ENCODE assay signal across 1 cellular context in genomic region chr22:41912338-41913039, GRCh38.
TF ChIP-seq lines count a peak whose summit lies in the region.

No MANE protein-coding gene starts in this region.

TF ChIP-seq in K562, 482 proteins besides CTCF, POLR2A, EP300 and RAD21:
- TF ChIP-seq ZNF24 (IDR thresholded peaks at IDR 0.05) (no peak), ZMIZ1 (IDR thresholded peaks at IDR 0.05; ENCODE audit: low read depth in 2 of 2, low read length in 2 of 2) (no peak), FOXK1 (CRISPR knock-in tag; IDR thresholded peaks at IDR 0.05; ENCODE audit: borderline replicate concordance) (no peak), MXI1 (IDR thresholded peaks at IDR 0.05; ENCODE audit: low read depth, low read length) (no peak), EHMT2 (IDR thresholded peaks at IDR 0.05) (no peak), NFIC (IDR thresholded peaks at IDR 0.05) (no peak), ZNF764 (CRISPR knock-in tag; IDR thresholded peaks at IDR 0.05; ENCODE audit: low read depth) (no peak), MIER1 (IDR thresholded peaks at IDR 0.05; ENCODE audit: low read depth) (no peak), IRF1 (CRISPR knock-in tag; IDR thresholded peaks at IDR 0.05; ENCODE audit: borderline replicate concordance) (no peak), SMARCE1 (IDR thresholded peaks at IDR 0.05) (no peak), ZFPM2 (CRISPR knock-in tag; IDR thresholded peaks at IDR 0.05) (no peak), ZFP91 (CRISPR knock-in tag; IDR thresholded peaks at IDR 0.05) (no peak), ZNF592 (IDR thresholded peaks at IDR 0.05) (no peak), RCOR1 (IDR thresholded peaks at IDR 0.05; ENCODE audit: borderline replicate concordance in 1 of 2, low read depth in 2 of 2, low read length in 2 of 2) (no peak), ZNF274 (IDR thresholded peaks at IDR 0.05; ENCODE audit: borderline replicate concordance, low read depth, low read length) (no peak), ATF6 (CRISPR knock-in tag; IDR thresholded peaks at IDR 0.05) (no peak)
